ENCODE assay signal across 37 cellular contexts in genomic region chr20:16208443-16208842, GRCh38.
"Had no signal": no experiment of that assay in that cellular context is flagged by ENCODE, and none has a peak within 500 bp of the region (broad histone marks: within the 10 kb centered on the region; RNA-seq: fewer than 3 reads in every experiment).

No MANE protein-coding gene starts in this region.

- H3K4me1 Mint-ChIP-seq: activated CD4-positive, alpha-beta T cell treated with anti-CD3 and anti-CD28 coated beads, Interleukin-2, amount 10 ng/mL, durations not matched to agents 24 days and 14 days; activated naive CD8-positive, alpha-beta T cell treated with anti-CD3 and anti-CD28 coated beads for 36 hours; activated T-helper 17 cell treated with anti-CD3 and anti-CD28 coated beads, Interleukin-2, amount 50 U/mL, for 72 hours had no signal

- H3K9me3 ChIP-seq: adrenal gland, body of pancreas, breast epithelium had no signal

- H3K9me3 Mint-ChIP-seq: activated B cell treated with CpG ODN at 0.5 μM for 24 hours; activated CD4-positive, alpha-beta memory T cell treated with anti-CD3 and anti-CD28 coated beads for 36 hours; activated CD4-positive, alpha-beta T cell treated with anti-CD3 and anti-CD28 coated beads, Interleukin-2, amount 10 ng/mL, durations not matched to agents 24 days and 14 days; activated CD8-positive, alpha-beta T cell treated with anti-CD3 and anti-CD28 coated beads for 36 hours; activated naive CD4-positive, alpha-beta T cell treated with anti-CD3 and anti-CD28 coated beads for 36 hours; activated naive CD8-positive, alpha-beta T cell treated with anti-CD3 and anti-CD28 coated beads for 36 hours; activated T-cell treated with anti-CD3 and anti-CD28 coated beads, Interleukin-2, amount 50 U/mL, for 4 hours had no signal

- H3K27me3 ChIP-seq: adrenal gland, body of pancreas, brain microvascular endothelial cell, breast epithelium had no signal

- ATAC-seq: activated CD8-positive, alpha-beta T cell treated with anti-CD3 and anti-CD28 coated beads for 36 hours; activated naive CD4-positive, alpha-beta T cell treated with anti-CD3 and anti-CD28 coated beads, Interleukin-2, amount 50 U/mL, for 72 hours; activated T-cell treated with anti-CD3 and anti-CD28 coated beads, Interleukin-2, amount 50 U/mL, for 4 hours; activated T-cell treated with anti-CD3 and anti-CD28 coated beads, Interleukin-2, amount 50 U/mL, for 72 hours; activated T-helper 17 cell treated with anti-CD3 and anti-CD28 coated beads, Interleukin-2, amount 50 U/mL, for 72 hours; body of pancreas had no signal

- H3K36me3 Mint-ChIP-seq: activated CD4-positive, alpha-beta memory T cell treated with anti-CD3 and anti-CD28 coated beads for 36 hours; activated naive CD4-positive, alpha-beta T cell treated with anti-CD3 and anti-CD28 coated beads, Interleukin-2, amount 50 U/mL, for 72 hours; activated naive CD8-positive, alpha-beta T cell treated with anti-CD3 and anti-CD28 coated beads for 36 hours had no signal

- H3K4me3 ChIP-seq: adrenal gland, body of pancreas, breast epithelium had no signal

- FAIRE-seq: astrocyte, TTC549 had no signal

- H3K27ac Mint-ChIP-seq: activated B cell treated with CpG ODN at 0.5 μM for 24 hours; activated CD4-positive, alpha-beta memory T cell treated with anti-CD3 and anti-CD28 coated beads for 36 hours; activated CD4-positive, alpha-beta T cell treated with anti-CD3 and anti-CD28 coated beads, Interleukin-2, amount 10 ng/mL, durations not matched to agents 24 days and 14 days; activated CD8-positive, alpha-beta T cell treated with anti-CD3 and anti-CD28 coated beads for 36 hours; activated naive CD4-positive, alpha-beta T cell treated with anti-CD3 and anti-CD28 coated beads for 36 hours; activated naive CD4-positive, alpha-beta T cell treated with anti-CD3 and anti-CD28 coated beads, Interleukin-2, amount 50 U/mL, for 72 hours; activated naive CD8-positive, alpha-beta T cell treated with anti-CD3 and anti-CD28 coated beads for 36 hours; activated T-cell treated with anti-CD3 and anti-CD28 coated beads, Interleukin-2, amount 50 U/mL, for 72 hours; activated T-helper 1 cell treated with anti-CD3 and anti-CD28 coated beads, Interleukin-12 subunit alpha, Interleukin-12 subunit beta, Interleukin-2, Interleukin-4 antibody, amounts not matched to agents 30 ng/mL and 10 ng/mL and 1 ng/mL, durations not matched to agents 14 hours and 24 hours and 36 hours; activated T-helper 17 cell treated with anti-CD3 and anti-CD28 coated beads, Interleukin-2, amount 50 U/mL, for 72 hours; T-helper 1 cell treated with Interleukin-12 subunit alpha and Interleukin-12 subunit beta and Interleukin-4 antibody, amounts not matched to agents 30 μg/mL and 1 μg/mL, for 36 hours; T-helper 2 cell treated with Interferon-gamma antibody and Interleukin-4, amounts not matched to agents 5 μg/mL and 100 μg/mL, for 36 hours had no signal

- H3K27me3 Mint-ChIP-seq: activated B cell treated with CpG ODN at 0.5 μM for 24 hours; activated CD4-positive, alpha-beta T cell treated with anti-CD3 and anti-CD28 coated beads, Interleukin-2, amount 10 ng/mL, durations not matched to agents 24 days and 14 days; activated CD8-positive, alpha-beta T cell treated with anti-CD3 and anti-CD28 coated beads for 36 hours; activated naive CD8-positive, alpha-beta T cell treated with anti-CD3 and anti-CD28 coated beads for 36 hours; activated T-helper 17 cell treated with anti-CD3 and anti-CD28 coated beads, Interleukin-2, amount 50 U/mL, for 72 hours had no signal

- H3K4me1 ChIP-seq: adrenal gland, body of pancreas, breast epithelium had no signal

- H3K4me3 Mint-ChIP-seq: activated B cell treated with CpG ODN at 0.5 μM for 24 hours; activated CD4-positive, alpha-beta memory T cell treated with anti-CD3 and anti-CD28 coated beads for 36 hours; activated CD4-positive, alpha-beta T cell treated with anti-CD3 and anti-CD28 coated beads, Interleukin-2, amount 10 ng/mL, durations not matched to agents 24 days and 14 days; activated CD8-positive, alpha-beta T cell treated with anti-CD3 and anti-CD28 coated beads for 36 hours; activated naive CD4-positive, alpha-beta T cell treated with anti-CD3 and anti-CD28 coated beads for 36 hours; activated naive CD8-positive, alpha-beta T cell treated with anti-CD3 and anti-CD28 coated beads for 36 hours; activated T-cell treated with anti-CD3 and anti-CD28 coated beads, Interleukin-2, amount 50 U/mL, for 4 hours; activated T-cell treated with anti-CD3 and anti-CD28 coated beads, Interleukin-2, amount 50 U/mL, for 72 hours; activated T-helper 1 cell treated with anti-CD3 and anti-CD28 coated beads, Interleukin-12 subunit alpha, Interleukin-12 subunit beta, Interleukin-2, Interleukin-4 antibody, amounts not matched to agents 30 ng/mL and 10 ng/mL and 1 ng/mL, durations not matched to agents 14 hours and 24 hours and 36 hours; activated T-helper 17 cell treated with anti-CD3 and anti-CD28 coated beads, Interleukin-2, amount 50 U/mL, for 72 hours; T-helper 1 cell treated with Interleukin-12 subunit alpha and Interleukin-12 subunit beta and Interleukin-4 antibody, amounts not matched to agents 30 μg/mL and 1 μg/mL, for 36 hours; T-helper 2 cell treated with Interferon-gamma antibody and Interleukin-4, amounts not matched to agents 5 μg/mL and 100 μg/mL, for 36 hours had no signal

- H3K36me3 ChIP-seq: adrenal gland, brain microvascular endothelial cell, breast epithelium had no signal

- DNase-seq: activated B cell treated with CpG ODN at 0.5 μM for 24 hours; activated CD4-positive, alpha-beta memory T cell treated with anti-CD3 and anti-CD28 coated beads for 36 hours; activated CD4-positive, alpha-beta T cell treated with anti-CD3 and anti-CD28 coated beads for 4 hours; activated CD4-positive, alpha-beta T cell treated with anti-CD3 and anti-CD28 coated beads, Interleukin-2, amount 10 ng/mL, durations not matched to agents 24 days and 14 days; activated CD4-positive, alpha-beta T cell treated with anti-CD3 and anti-CD28 coated beads, Interleukin-2, amount 50 U/mL, for 1 hour; activated CD4-positive, alpha-beta T cell treated with anti-CD3 and anti-CD28 coated beads, Interleukin-2, amount 50 U/mL, for 4 hours; activated CD4-positive, CD25-positive, alpha-beta regulatory T cell treated with anti-CD3 and anti-CD28 coated beads, Interleukin-2, amount 50 U/mL, for 72 hours; activated CD8-positive, alpha-beta memory T cell treated with anti-CD3 and anti-CD28 coated beads, Interleukin-2, amount 50 U/mL, for 4 hours; activated CD8-positive, alpha-beta T cell treated with anti-CD3 and anti-CD28 coated beads for 36 hours; activated effector memory CD4-positive, alpha-beta T cell treated with anti-CD3 and anti-CD28 coated beads, Interleukin-2, amount 50 U/mL, for 16 hours; activated gamma-delta T cell treated with Interleukin-2 at 50 U/mL for 16 hours; activated naive CD4-positive, alpha-beta T cell; activated naive CD4-positive, alpha-beta T cell treated with anti-CD3 and anti-CD28 coated beads for 36 hours; activated naive CD4-positive, alpha-beta T cell treated with anti-CD3 and anti-CD28 coated beads, Interleukin-2, amount 50 U/mL, for 16 hours; activated naive CD8-positive, alpha-beta T cell treated with anti-CD3 and anti-CD28 coated beads for 36 hours; activated T-cell treated with anti-CD3 and anti-CD28 coated beads for 4 hours; activated T-cell treated with anti-CD3 and anti-CD28 coated beads, Interleukin-2, amount 50 U/mL, for 1 hour; activated T-cell treated with anti-CD3 and anti-CD28 coated beads, Interleukin-2, amount 50 U/mL, for 4 hours; activated T-cell treated with anti-CD3 and anti-CD28 coated beads, Interleukin-2, amount 50 U/mL, for 72 hours; adrenal gland; amniotic stem cell; aorta; body of pancreas; brain microvascular endothelial cell; central memory CD4-positive, alpha-beta T cell; T-helper 1 cell; T-helper 2 cell; T-helper 9 cell had no signal

- H3K27ac ChIP-seq: adrenal gland, body of pancreas, brain microvascular endothelial cell, breast epithelium, VCaP had no signal
